In the genomic region with DNA sequence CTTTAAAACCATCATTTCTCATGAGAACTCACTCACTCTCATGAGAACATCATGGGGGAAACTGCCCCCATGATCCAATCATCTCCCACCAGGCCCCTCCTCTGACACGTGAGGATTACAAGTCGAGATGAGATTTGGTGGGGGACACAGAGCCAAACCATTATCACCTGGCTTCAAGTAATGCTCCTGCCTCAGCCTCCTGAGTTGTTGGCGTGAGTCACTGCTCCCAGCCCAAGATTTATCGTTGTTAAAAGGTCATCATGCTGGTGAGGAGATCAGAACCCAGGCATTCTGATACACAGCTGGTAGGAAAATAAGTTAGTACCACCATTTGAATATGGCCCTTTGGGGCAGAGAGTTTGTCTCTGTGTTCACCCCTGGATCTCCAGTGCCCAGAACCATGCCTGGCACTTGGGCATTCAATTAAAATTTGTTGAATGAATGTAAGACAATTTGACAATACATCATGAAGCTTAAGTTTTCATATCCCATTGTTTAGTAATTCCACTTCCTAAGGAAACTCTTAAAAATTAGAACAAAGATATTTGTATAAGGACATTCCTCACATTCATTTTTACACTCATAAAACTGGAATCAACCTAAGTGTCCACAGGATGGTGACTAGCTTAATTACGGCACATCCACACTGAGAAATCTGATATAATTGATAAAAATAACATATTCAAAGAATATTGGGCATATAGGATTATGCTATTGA, we compare ENCODE assay signal across 1 cellular context.
TF ChIP-seq lines count a peak whose summit lies in the region.

No MANE protein-coding gene starts in this region.

TF ChIP-seq in K562, 482 proteins besides CTCF, POLR2A, EP300 and RAD21 (continued from another document and continues in another):
- 0 out of 2 replicates have a peak, but pooled peaks have one; percentile 29 for TF ChIP-seq TEAD4 (IDR thresholded peaks at IDR 0.05; ENCODE audit: low read length)
- TF ChIP-seq TEAD4 (CRISPR knock-in tag; IDR thresholded peaks at IDR 0.05; ENCODE audit: borderline replicate concordance), result no peak
- TF ChIP-seq, protein P1, sequence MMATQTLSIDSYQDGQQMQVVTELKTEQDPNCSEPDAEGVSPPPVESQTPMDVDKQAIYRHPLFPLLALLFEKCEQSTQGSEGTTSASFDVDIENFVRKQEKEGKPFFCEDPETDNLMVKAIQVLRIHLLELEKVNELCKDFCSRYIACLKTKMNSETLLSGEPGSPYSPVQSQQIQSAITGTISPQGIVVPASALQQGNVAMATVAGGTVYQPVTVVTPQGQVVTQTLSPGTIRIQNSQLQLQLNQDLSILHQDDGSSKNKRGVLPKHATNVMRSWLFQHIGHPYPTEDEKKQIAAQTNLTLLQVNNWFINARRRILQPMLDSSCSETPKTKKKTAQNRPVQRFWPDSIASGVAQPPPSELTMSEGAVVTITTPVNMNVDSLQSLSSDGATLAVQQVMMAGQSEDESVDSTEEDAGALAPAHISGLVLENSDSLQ (IDR thresholded peaks at IDR 0.05), result peak; percentile 67
- peak; percentile 49 to 51; a peak in 2 of 4 replicates for TF ChIP-seq KDM1A (IDR thresholded peaks at IDR 0.05)
- TF ChIP-seq ZNF274 (IDR thresholded peaks at IDR 0.05; ENCODE audit: borderline replicate concordance, low read depth, low read length), result no peak
- 0 out of 2 replicates have a peak, but pooled peaks have one; percentile 13 for TF ChIP-seq ESRRA (IDR thresholded peaks at IDR 0.05; ENCODE audit: borderline replicate concordance, low read depth)
- TF ChIP-seq DPF2 (IDR thresholded peaks at IDR 0.05), result peak; percentile 49; the same call in 1 of the 2 replicates
- TF ChIP-seq SIN3A (IDR thresholded peaks at IDR 0.05; ENCODE audit: borderline replicate concordance in 2 of 2, control insufficient read depth in 1 of 2, low read depth in 2 of 2, low read length in 2 of 2), result no peak
- no peak for TF ChIP-seq ZSCAN32 (CRISPR knock-in tag; IDR thresholded peaks at IDR 0.05)
- TF ChIP-seq POLR2H (tag; IDR thresholded peaks at IDR 0.05; ENCODE audit: low read depth), result no peak
- peak; percentile 73 for TF ChIP-seq FOSL1 (tag; conservative IDR thresholded peaks at IDR 0.05)
- peak; percentile 45; the same call in 1 of the 2 replicates for TF ChIP-seq SMARCA4 (IDR thresholded peaks at IDR 0.05)
- peak; percentile 65 for TF ChIP-seq ARID1B (IDR thresholded peaks at IDR 0.05)
- TF ChIP-seq, protein P2, sequence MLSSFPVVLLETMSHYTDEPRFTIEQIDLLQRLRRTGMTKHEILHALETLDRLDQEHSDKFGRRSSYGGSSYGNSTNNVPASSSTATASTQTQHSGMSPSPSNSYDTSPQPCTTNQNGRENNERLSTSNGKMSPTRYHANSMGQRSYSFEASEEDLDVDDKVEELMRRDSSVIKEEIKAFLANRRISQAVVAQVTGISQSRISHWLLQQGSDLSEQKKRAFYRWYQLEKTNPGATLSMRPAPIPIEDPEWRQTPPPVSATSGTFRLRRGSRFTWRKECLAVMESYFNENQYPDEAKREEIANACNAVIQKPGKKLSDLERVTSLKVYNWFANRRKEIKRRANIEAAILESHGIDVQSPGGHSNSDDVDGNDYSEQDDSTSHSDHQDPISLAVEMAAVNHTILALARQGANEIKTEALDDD (IDR thresholded peaks at IDR 0.05), result 0 out of 2 replicates have a peak, but pooled peaks have one; percentile 18
- no peak for TF ChIP-seq RBM17 (IDR thresholded peaks at IDR 0.05; ENCODE audit: borderline replicate concordance, low read depth, low read length)
- TF ChIP-seq, protein P3, sequence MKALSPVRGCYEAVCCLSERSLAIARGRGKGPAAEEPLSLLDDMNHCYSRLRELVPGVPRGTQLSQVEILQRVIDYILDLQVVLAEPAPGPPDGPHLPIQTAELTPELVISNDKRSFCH (CRISPR knock-in tag; IDR thresholded peaks at IDR 0.05), result no peak
- TF ChIP-seq, protein P3 (tag; IDR thresholded peaks at IDR 0.05), result peak; percentile 98
- no peak for TF ChIP-seq XRCC3 (IDR thresholded peaks at IDR 0.05)
- no peak for TF ChIP-seq NEUROD1 (IDR thresholded peaks at IDR 0.05; ENCODE audit: borderline replicate concordance, low read depth, low read length, partially characterized antibody)
- TF ChIP-seq, protein P4, sequence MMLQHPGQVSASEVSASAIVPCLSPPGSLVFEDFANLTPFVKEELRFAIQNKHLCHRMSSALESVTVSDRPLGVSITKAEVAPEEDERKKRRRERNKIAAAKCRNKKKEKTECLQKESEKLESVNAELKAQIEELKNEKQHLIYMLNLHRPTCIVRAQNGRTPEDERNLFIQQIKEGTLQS (IDR thresholded peaks at IDR 0.05), result peak; percentile 75
- TF ChIP-seq, protein P4 (CRISPR knock-in tag; conservative IDR thresholded peaks at IDR 0.05), result no peak
- TF ChIP-seq ZNF212 (CRISPR knock-in tag; IDR thresholded peaks at IDR 0.05), result no peak
- no peak for TF ChIP-seq ZNF324 (CRISPR knock-in tag; IDR thresholded peaks at IDR 0.05)
- TF ChIP-seq LEF1 (IDR thresholded peaks at IDR 0.05), result no peak
- TF ChIP-seq ELF1 (tag; IDR thresholded peaks at IDR 0.05), result no peak
- TF ChIP-seq, protein P5, sequence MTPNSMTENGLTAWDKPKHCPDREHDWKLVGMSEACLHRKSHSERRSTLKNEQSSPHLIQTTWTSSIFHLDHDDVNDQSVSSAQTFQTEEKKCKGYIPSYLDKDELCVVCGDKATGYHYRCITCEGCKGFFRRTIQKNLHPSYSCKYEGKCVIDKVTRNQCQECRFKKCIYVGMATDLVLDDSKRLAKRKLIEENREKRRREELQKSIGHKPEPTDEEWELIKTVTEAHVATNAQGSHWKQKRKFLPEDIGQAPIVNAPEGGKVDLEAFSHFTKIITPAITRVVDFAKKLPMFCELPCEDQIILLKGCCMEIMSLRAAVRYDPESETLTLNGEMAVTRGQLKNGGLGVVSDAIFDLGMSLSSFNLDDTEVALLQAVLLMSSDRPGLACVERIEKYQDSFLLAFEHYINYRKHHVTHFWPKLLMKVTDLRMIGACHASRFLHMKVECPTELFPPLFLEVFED (CRISPR knock-in tag; conservative IDR thresholded peaks at IDR 0.05), result no peak
- peak; percentile 49; the same call in 1 of the 2 replicates for TF ChIP-seq CTBP1 (IDR thresholded peaks at IDR 0.05; ENCODE audit: borderline replicate concordance)
- peak; percentile 49; the same call in 1 of the 2 replicates for TF ChIP-seq SMARCE1 (IDR thresholded peaks at IDR 0.05)
- peak; percentile 49; the same call in 1 of the 2 replicates for TF ChIP-seq JUN (IDR thresholded peaks at IDR 0.05; ENCODE audit: borderline replicate concordance, low read depth, low read length)
- TF ChIP-seq JUN (CRISPR knock-in tag; IDR thresholded peaks at IDR 0.05; ENCODE audit: borderline replicate concordance), result no peak
- TF ChIP-seq CBFA2T2 (conservative IDR thresholded peaks at IDR 0.05), result peak; percentile 31
- peak; percentile 28; the same call in 1 of the 2 replicates for TF ChIP-seq TCF3 (CRISPR knock-in tag; IDR thresholded peaks at IDR 0.05)
- no peak for TF ChIP-seq JUNB (CRISPR knock-in tag; conservative IDR thresholded peaks at IDR 0.05)
- 0 out of 2 replicates have a peak, but pooled peaks have one; percentile 47 for TF ChIP-seq L3MBTL2 (IDR thresholded peaks at IDR 0.05)
- 0 out of 2 replicates have a peak, but pooled peaks have one; percentile 16 for TF ChIP-seq CXXC5 (CRISPR knock-in tag; IDR thresholded peaks at IDR 0.05)
- TF ChIP-seq CCNT2 (IDR thresholded peaks at IDR 0.05; ENCODE audit: borderline replicate concordance, extremely low read depth, insufficient read length, low read depth, low read length), result no peak
- TF ChIP-seq, protein P6, sequence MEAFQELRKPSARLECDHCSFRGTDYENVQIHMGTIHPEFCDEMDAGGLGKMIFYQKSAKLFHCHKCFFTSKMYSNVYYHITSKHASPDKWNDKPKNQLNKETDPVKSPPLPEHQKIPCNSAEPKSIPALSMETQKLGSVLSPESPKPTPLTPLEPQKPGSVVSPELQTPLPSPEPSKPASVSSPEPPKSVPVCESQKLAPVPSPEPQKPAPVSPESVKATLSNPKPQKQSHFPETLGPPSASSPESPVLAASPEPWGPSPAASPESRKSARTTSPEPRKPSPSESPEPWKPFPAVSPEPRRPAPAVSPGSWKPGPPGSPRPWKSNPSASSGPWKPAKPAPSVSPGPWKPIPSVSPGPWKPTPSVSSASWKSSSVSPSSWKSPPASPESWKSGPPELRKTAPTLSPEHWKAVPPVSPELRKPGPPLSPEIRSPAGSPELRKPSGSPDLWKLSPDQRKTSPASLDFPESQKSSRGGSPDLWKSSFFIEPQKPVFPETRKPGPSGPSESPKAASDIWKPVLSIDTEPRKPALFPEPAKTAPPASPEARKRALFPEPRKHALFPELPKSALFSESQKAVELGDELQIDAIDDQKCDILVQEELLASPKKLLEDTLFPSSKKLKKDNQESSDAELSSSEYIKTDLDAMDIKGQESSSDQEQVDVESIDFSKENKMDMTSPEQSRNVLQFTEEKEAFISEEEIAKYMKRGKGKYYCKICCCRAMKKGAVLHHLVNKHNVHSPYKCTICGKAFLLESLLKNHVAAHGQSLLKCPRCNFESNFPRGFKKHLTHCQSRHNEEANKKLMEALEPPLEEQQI (IDR thresholded peaks at IDR 0.05), result no peak
- 0 out of 2 replicates have a peak, but pooled peaks have one; percentile 54 for TF ChIP-seq ZNF584 (CRISPR knock-in tag; IDR thresholded peaks at IDR 0.05; ENCODE audit: low read depth)
- TF ChIP-seq EP400 (IDR thresholded peaks at IDR 0.05), result no peak
- TF ChIP-seq ZNF184 (CRISPR knock-in tag; IDR thresholded peaks at IDR 0.05), result no peak
- peak; percentile 71 for TF ChIP-seq BHLHE40 (IDR thresholded peaks at IDR 0.05; ENCODE audit: low read length)
- no peak for TF ChIP-seq SIX5 (IDR thresholded peaks at IDR 0.05; ENCODE audit: borderline replicate concordance in 1 of 2, insufficient read depth in 1 of 2, low read depth in 1 of 2, low read length in 2 of 2)
- no peak for TF ChIP-seq MTA3 (IDR thresholded peaks at IDR 0.05; ENCODE audit: borderline replicate concordance)
- peak; percentile 63 for TF ChIP-seq CBFA2T3 (IDR thresholded peaks at IDR 0.05)
- TF ChIP-seq, protein P7, sequence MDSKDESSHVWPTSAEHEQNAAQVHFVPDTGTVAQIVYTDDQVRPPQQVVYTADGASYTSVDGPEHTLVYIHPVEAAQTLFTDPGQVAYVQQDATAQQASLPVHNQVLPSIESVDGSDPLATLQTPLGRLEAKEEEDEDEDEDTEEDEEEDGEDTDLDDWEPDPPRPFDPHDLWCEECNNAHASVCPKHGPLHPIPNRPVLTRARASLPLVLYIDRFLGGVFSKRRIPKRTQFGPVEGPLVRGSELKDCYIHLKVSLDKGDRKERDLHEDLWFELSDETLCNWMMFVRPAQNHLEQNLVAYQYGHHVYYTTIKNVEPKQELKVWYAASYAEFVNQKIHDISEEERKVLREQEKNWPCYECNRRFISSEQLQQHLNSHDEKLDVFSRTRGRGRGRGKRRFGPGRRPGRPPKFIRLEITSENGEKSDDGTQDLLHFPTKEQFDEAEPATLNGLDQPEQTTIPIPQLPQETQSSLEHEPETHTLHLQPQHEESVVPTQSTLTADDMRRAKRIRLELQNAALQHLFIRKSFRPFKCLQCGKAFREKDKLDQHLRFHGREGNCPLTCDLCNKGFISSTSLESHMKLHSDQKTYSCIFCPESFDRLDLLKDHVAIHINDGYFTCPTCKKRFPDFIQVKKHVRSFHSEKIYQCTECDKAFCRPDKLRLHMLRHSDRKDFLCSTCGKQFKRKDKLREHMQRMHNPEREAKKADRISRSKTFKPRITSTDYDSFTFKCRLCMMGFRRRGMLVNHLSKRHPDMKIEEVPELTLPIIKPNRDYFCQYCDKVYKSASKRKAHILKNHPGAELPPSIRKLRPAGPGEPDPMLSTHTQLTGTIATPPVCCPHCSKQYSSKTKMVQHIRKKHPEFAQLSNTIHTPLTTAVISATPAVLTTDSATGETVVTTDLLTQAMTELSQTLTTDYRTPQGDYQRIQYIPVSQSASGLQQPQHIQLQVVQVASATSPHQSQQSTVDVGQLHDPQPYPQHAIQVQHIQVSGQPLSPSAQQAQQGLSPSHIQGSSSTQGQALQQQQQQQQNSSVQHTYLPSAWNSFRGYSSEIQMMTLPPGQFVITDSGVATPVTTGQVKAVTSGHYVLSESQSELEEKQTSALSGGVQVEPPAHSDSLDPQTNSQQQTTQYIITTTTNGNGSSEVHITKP (IDR thresholded peaks at IDR 0.05; ENCODE audit: partially characterized antibody), result peak; percentile 74
- peak; percentile 26; the same call in 1 of the 2 replicates for TF ChIP-seq ATF7 (IDR thresholded peaks at IDR 0.05)
- TF ChIP-seq PCBP1 (IDR thresholded peaks at IDR 0.05; ENCODE audit: low read depth, low read length, poor library complexity, severe bottlenecking), result no peak
- TF ChIP-seq, protein P8, sequence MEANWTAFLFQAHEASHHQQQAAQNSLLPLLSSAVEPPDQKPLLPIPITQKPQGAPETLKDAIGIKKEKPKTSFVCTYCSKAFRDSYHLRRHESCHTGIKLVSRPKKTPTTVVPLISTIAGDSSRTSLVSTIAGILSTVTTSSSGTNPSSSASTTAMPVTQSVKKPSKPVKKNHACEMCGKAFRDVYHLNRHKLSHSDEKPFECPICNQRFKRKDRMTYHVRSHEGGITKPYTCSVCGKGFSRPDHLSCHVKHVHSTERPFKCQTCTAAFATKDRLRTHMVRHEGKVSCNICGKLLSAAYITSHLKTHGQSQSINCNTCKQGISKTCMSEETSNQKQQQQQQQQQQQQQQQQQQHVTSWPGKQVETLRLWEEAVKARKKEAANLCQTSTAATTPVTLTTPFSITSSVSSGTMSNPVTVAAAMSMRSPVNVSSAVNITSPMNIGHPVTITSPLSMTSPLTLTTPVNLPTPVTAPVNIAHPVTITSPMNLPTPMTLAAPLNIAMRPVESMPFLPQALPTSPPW (CRISPR knock-in tag; IDR thresholded peaks at IDR 0.05), result 0 out of 2 replicates have a peak, but pooled peaks have one; percentile 19
- TF ChIP-seq NFXL1 (CRISPR knock-in tag; IDR thresholded peaks at IDR 0.05), result no peak
- TF ChIP-seq TEAD2 (tag; IDR thresholded peaks at IDR 0.05), result no peak
- TF ChIP-seq ZKSCAN8 (CRISPR knock-in tag; IDR thresholded peaks at IDR 0.05), result no peak
- TF ChIP-seq CREM (IDR thresholded peaks at IDR 0.05; ENCODE audit: low read depth), result peak; percentile 31; the same call in 1 of the 2 replicates
- no peak for TF ChIP-seq PTRF (tag; IDR thresholded peaks at IDR 0.05)
- TF ChIP-seq JUND (IDR thresholded peaks at IDR 0.05; ENCODE audit: borderline replicate concordance, low read depth, low read length), result peak; percentile 88
- TF ChIP-seq JUND (tag; IDR thresholded peaks at IDR 0.05; ENCODE audit: borderline replicate concordance, low read depth, low read length), result peak; percentile 75; the same call in 1 of the 3 replicates
- TF ChIP-seq, protein P9, sequence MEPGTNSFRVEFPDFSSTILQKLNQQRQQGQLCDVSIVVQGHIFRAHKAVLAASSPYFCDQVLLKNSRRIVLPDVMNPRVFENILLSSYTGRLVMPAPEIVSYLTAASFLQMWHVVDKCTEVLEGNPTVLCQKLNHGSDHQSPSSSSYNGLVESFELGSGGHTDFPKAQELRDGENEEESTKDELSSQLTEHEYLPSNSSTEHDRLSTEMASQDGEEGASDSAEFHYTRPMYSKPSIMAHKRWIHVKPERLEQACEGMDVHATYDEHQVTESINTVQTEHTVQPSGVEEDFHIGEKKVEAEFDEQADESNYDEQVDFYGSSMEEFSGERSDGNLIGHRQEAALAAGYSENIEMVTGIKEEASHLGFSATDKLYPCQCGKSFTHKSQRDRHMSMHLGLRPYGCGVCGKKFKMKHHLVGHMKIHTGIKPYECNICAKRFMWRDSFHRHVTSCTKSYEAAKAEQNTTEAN (CRISPR knock-in tag; IDR thresholded peaks at IDR 0.05), result no peak
- TF ChIP-seq SMAD4 (CRISPR knock-in tag; conservative IDR thresholded peaks at IDR 0.05), result 0 out of 2 replicates have a peak, but pooled peaks have one; percentile 15
